In genomic region chr22:35749808-35750207, GRCh38 we compare ENCODE assay signal across 11 cellular contexts. TPM values are rescaled to one million over a fixed set of nuclear protein-coding genes. Genes with fewer than 3 reads are reported as not detected.
DNase-seq lines count a peak whose midpoint lies in the region; ATAC-seq and TF ChIP-seq lines count a peak whose summit lies in the region.
"Had no signal": no experiment of that assay in that cellular context is flagged by ENCODE, and none has a peak within 500 bp of the region (broad histone marks: within the 10 kb centered on the region; RNA-seq: fewer than 3 reads in every experiment).

No MANE protein-coding gene starts in this region.

- TF ChIP-seq EP300 in SK-N-SH (IDR thresholded peaks at IDR 0.05; ENCODE audit: borderline replicate concordance in 1 of 2, low read depth in 1 of 2, low read length in 1 of 2), result no peak

- no peak overlapping the region for H3K4me2 ChIP-seq in SK-N-SH

- TF ChIP-seq CTCF in GM12865 (IDR thresholded peaks at IDR 0.05; ENCODE audit: insufficient read depth, low read depth, low read length, missing control alignments) (no peak), SK-N-SH (IDR thresholded peaks at IDR 0.05) (no peak)

- H3K9me2 ChIP-seq in SK-N-SH, result no peaks in the 10 kb centered on the region

- no peak overlapping the region; a peak in 1 of 4 replicates for H3K27ac ChIP-seq in SK-N-SH (ENCODE audit: low read depth in 2 of 2, low read length in 1 of 2)
- H3K27ac ChIP-seq: coronary artery had no signal

- peak; percentile 68 for ATAC-seq in GM21576 (IDR thresholded peaks at IDR 0.05; ENCODE audit: unreplicated experiment)
- peak; percentile 54 for ATAC-seq in HG03558 (IDR thresholded peaks at IDR 0.05; ENCODE audit: extremely low read depth, unreplicated experiment)
- ATAC-seq in GM21515 (IDR thresholded peaks at IDR 0.05; ENCODE audit: unreplicated experiment), result no peak
- ATAC-seq: mucosa of descending colon had no signal

- 0 out of 2 replicates have a peak, but pooled peaks cover 3% of the 10 kb centered on the region for H4K20me1 ChIP-seq in SK-N-SH (ENCODE audit: insufficient read depth)

- CTCF ChIA-PET in SK-N-SH (lab: Yijun Ruan, JAX), result interaction anchor here (0.9 to 1.5 kb wide), 4 partner anchors 10 to 119 kb away, joined by 3 to 7 read pairs (median 4); no protein-coding TSS in a partner anchor

- peaks cover 21% of the 10 kb centered on the region for H3K79me2 ChIP-seq in SK-N-SH (ENCODE audit: insufficient read depth)

- H3K9ac ChIP-seq in SK-N-SH, result no peak overlapping the region

- DNase-seq in GM12865 (ENCODE audit: low read depth) (peak; percentile 86), islet precursor cell (peak; percentile 72), NCI-H748 treated with DMSO at 0.1 percent for 48 hours (lab: John Stamatoyannopoulos, UW) (no peak), D341Med (ENCODE audit: low spot score) (no peak), SK-N-SH (no peak)
- DNase-seq: MM.1S, mucosa of descending colon had no signal

- no peak for TF ChIP-seq RAD21 in SK-N-SH (IDR thresholded peaks at IDR 0.05; ENCODE audit: low read length)

- no peaks in the 10 kb centered on the region for H3K27me3 ChIP-seq in SK-N-SH (ENCODE audit: insufficient read depth)

- no peak overlapping the region for H2AFZ ChIP-seq in SK-N-SH (ENCODE audit: low read depth)

- POLR2A ChIA-PET in SK-N-SH (lab: Yijun Ruan, JAX), result no interaction called here

- H3K36me3 ChIP-seq in SK-N-SH (replicated peaks in 1 of 2; ENCODE audit: control insufficient read depth in 1 of 2, insufficient read depth in 2 of 2, low read length in 1 of 2), result peaks cover 40 to 64% of the 10 kb centered on the region in 2 experiments

- peaks cover 20% of the 10 kb centered on the region for H3F3A ChIP-seq in SK-N-SH (replicated peaks; ENCODE audit: insufficient read depth)

- peaks cover 19 to 22% of the 10 kb centered on the region in 2 experiments; a peak in 2 of 4 replicates for H3K4me1 ChIP-seq in SK-N-SH (ENCODE audit: control insufficient read depth in 1 of 2, insufficient read depth in 2 of 2, low read depth in 1 of 2, low read length in 1 of 2)

- no peaks in the 10 kb centered on the region for H3K9me3 ChIP-seq in SK-N-SH
- H3K9me3 ChIP-seq: mucosa of descending colon had no signal

- 94% methylated on average over 10 of the region's 10 CpGs for WGBS in SK-N-SH (ENCODE audit: low lambda C conversion rate)

- H3K4me3 ChIP-seq in GM12865 (ENCODE audit: low read depth, low read length) (no peak overlapping the region), SK-N-SH (ENCODE audit: low read depth in 2 of 2, low read length in 1 of 2) (no peak overlapping the region)
- H3K4me3 ChIP-seq: coronary artery, mucosa of descending colon had no signal

TF ChIP-seq in SK-N-SH, 30 proteins besides CTCF, POLR2A, EP300 and RAD21:
- TF ChIP-seq GATA2 (CRISPR knock-in tag; IDR thresholded peaks at IDR 0.05), result no peak

RNA-seq across cellular contexts. Expression of gene APOL5, which starts 32.1 kb away (rescaled TPM):
- not detected in 2 replicates for polyA plus RNA-seq in SK-N-SH (2012; rRNA removed)
- not detected in 2 replicates for polyA plus RNA-seq in SK-N-SH (2012; cell fraction: cytosol; rRNA removed)
- polyA plus RNA-seq in SK-N-SH (2012; cell fraction: nucleus; rRNA removed), result not detected in 2 replicates

Comparison
In these comparisons a context has a peak if more than half of its experiments do, and no peak if none do; other contexts are left out.
1. DNase-seq: peak in GM12865 (single experiment) and islet precursor cell (single experiment); none in NCI-H748 treated with DMSO at 0.1 percent for 48 hours (single experiment), D341Med (single experiment) and SK-N-SH (single experiment).